In genomic region chr3:146187334-146187950, GRCh38 we compare ENCODE assay signal across 8 cellular contexts.
DNase-seq lines count a peak whose midpoint lies in the region; ATAC-seq and TF ChIP-seq lines count a peak whose summit lies in the region.

No MANE protein-coding gene starts in this region.

- no peak for TF ChIP-seq CTCF in coronary artery (IDR thresholded peaks at IDR 0.05)

- no peak overlapping the region for H3K4me3 ChIP-seq in coronary artery

- DNase-seq in NCI-H82 (lab: John Stamatoyannopoulos, UW), result peak; percentile 56
- no peak for DNase-seq in NCI-H82 treated with DMSO at 0.1 percent for 48 hours (lab: John Stamatoyannopoulos, UW; ENCODE audit: unreplicated experiment)
- peak; percentile 82 for DNase-seq in OCI-M1 (lab: John Stamatoyannopoulos, UW)
- peak; percentile 27 for DNase-seq in fibroblast of gingiva (ENCODE audit: low read depth)
- DNase-seq in retina, result peak; percentile 20
- DNase-seq in NCI-H2196 (lab: John Stamatoyannopoulos, UW; ENCODE audit: unreplicated experiment), result no peak
- no peak for DNase-seq in coronary artery (ENCODE audit: low spot score)

- H3K27ac ChIP-seq in coronary artery, result no peak overlapping the region

- no peak for ATAC-seq in GM21723 (IDR thresholded peaks at IDR 0.05; ENCODE audit: unreplicated experiment)

Comparison
In these comparisons a context has a peak if more than half of its experiments do, and no peak if none do; other contexts are left out.
1. DNase-seq: peak in NCI-H82 (single experiment), OCI-M1 (single experiment), fibroblast of gingiva (single experiment) and retina (single experiment); none in NCI-H82 treated with DMSO at 0.1 percent for 48 hours (single experiment), NCI-H2196 (single experiment) and coronary artery (single experiment).